Comparison of ENCODE assay signal across 18 cellular contexts in genomic region chr14:55062517-55063351, GRCh38. TPM values are rescaled to one million over a fixed set of nuclear protein-coding genes. Genes with fewer than 3 reads are reported as not detected.
DNase-seq lines count a peak whose midpoint lies in the region; ATAC-seq and TF ChIP-seq lines count a peak whose summit lies in the region.
"Had no signal": no experiment of that assay in that cellular context is flagged by ENCODE, and none has a peak within 500 bp of the region (broad histone marks: within the 10 kb centered on the region; RNA-seq: fewer than 3 reads in every experiment).

No MANE protein-coding gene starts in this region.

- H3K36me3 ChIP-seq in CD4-positive, alpha-beta memory T cell (ENCODE audit: insufficient read depth, low read length) = peaks cover 32% of the 10 kb centered on the region
- peaks cover 17% of the 10 kb centered on the region for H3K36me3 ChIP-seq in H7 (replicated peaks; ENCODE audit: control insufficient read depth, insufficient read depth, low read length)

- ATAC-seq in naive thymus-derived CD8-positive, alpha-beta T cell = no peak

- H3K36me3 Mint-ChIP-seq in CD4-positive, alpha-beta memory T cell = peaks cover 32 to 68% of the 10 kb centered on the region in 2 donors
- peaks cover 29% of the 10 kb centered on the region for H3K36me3 Mint-ChIP-seq in chondrocyte (ENCODE audit: low read depth)
- peaks cover 0 to 80% (median 20%) of the 10 kb centered on the region in 3 donors for H3K36me3 Mint-ChIP-seq in naive thymus-derived CD8-positive, alpha-beta T cell

- H3K9me3 ChIP-seq in CD4-positive, alpha-beta memory T cell (ENCODE audit: control insufficient read depth in 1 of 2, low read length in 2 of 2) = no peaks in the 10 kb centered on the region

- CTCF ChIA-PET in CD4-positive, alpha-beta memory T cell (lab: Charles Lee; ENCODE audit: partially characterized antibody) = interaction anchor here (1.0 kb wide), 1 partner anchor 12 kb away, joined by 4 read pairs; no protein-coding TSS in a partner anchor

- H3K4me3 Mint-ChIP-seq in CD4-positive, alpha-beta memory T cell = peak overlapping the region in 1 of 8 donors; percentile 17
- H3K4me3 Mint-ChIP-seq in chondrocyte (ENCODE audit: unreplicated experiment) = no peak overlapping the region
- no peak overlapping the region for H3K4me3 Mint-ChIP-seq in naive thymus-derived CD8-positive, alpha-beta T cell

- intact Hi-C loops in CD4-positive, alpha-beta memory T cell (cut with micrococcal nuclease) = no loop called here

- H3K4me1 Mint-ChIP-seq in CD4-positive, alpha-beta memory T cell = peaks cover 20 to 47% (median 28%) of the 10 kb centered on the region in 4 donors
- peaks cover 30% of the 10 kb centered on the region for H3K4me1 Mint-ChIP-seq in chondrocyte (ENCODE audit: low read depth)
- H3K4me1 Mint-ChIP-seq in naive thymus-derived CD8-positive, alpha-beta T cell = peaks cover 19 to 37% (median 33%) of the 10 kb centered on the region in 4 donors

- H3K27me3 Mint-ChIP-seq in CD4-positive, alpha-beta memory T cell = no peaks in the 10 kb centered on the region
- no peaks in the 10 kb centered on the region for H3K27me3 Mint-ChIP-seq in chondrocyte (ENCODE audit: low read depth)
- H3K27me3 Mint-ChIP-seq in naive thymus-derived CD8-positive, alpha-beta T cell = no peaks in the 10 kb centered on the region

- H3K4me1 ChIP-seq in CD4-positive, alpha-beta memory T cell (ENCODE audit: insufficient read depth, low read length) = peaks cover 25% of the 10 kb centered on the region

- H3K27ac ChIP-seq in CD4-positive, alpha-beta memory T cell (ENCODE audit: low read depth, low read length) = no peak overlapping the region
- H3K27ac ChIP-seq: WERI-Rb-1 had no signal

- no peaks in the 10 kb centered on the region for H3K27me3 ChIP-seq in CD4-positive, alpha-beta memory T cell (ENCODE audit: insufficient read depth, low read length)
- no peaks in the 10 kb centered on the region for H3K27me3 ChIP-seq in H7 (ENCODE audit: control insufficient read depth, insufficient read depth, low read length)

- TF ChIP-seq CTCF in chondrocyte (IDR thresholded peaks at IDR 0.05) = no peak

- H3K4me3 ChIP-seq in CD4-positive, alpha-beta memory T cell (ENCODE audit: low read length in 2 of 2) = no peak overlapping the region
- no peak overlapping the region for H3K4me3 ChIP-seq in H7 (ENCODE audit: insufficient read depth, low read depth, low read length)
- H3K4me3 ChIP-seq: SK-N-MC had no signal

- peak overlapping the region in 4 of 7 donors; percentile 48 to 78 (median 69) for H3K27ac Mint-ChIP-seq in CD4-positive, alpha-beta memory T cell
- H3K27ac Mint-ChIP-seq in chondrocyte (ENCODE audit: unreplicated experiment) = peak overlapping the region; percentile 29
- H3K27ac Mint-ChIP-seq in naive thymus-derived CD8-positive, alpha-beta T cell = peak overlapping the region in 9 of 10 donors; percentile 4 to 87 (median 51)

- POLR2A ChIA-PET in CD4-positive, alpha-beta memory T cell (lab: Charles Lee; ENCODE audit: partially characterized antibody) = interaction anchor here (0.6 to 3.6 kb wide), 2 partner anchors 10 to 11 kb away, joined by 3 to 13 read pairs; partner anchors contain the start of gene MAPK1IP1L
- POLR2A ChIA-PET in naive thymus-derived CD8-positive, alpha-beta T cell (lab: Charles Lee) = no interaction called here

- no peak for DNase-seq in CD4-positive, alpha-beta memory T cell
- DNase-seq in NCI-H2029 treated with DMSO at 0.1 percent for 48 hours (lab: John Stamatoyannopoulos, UW) (peak; percentile 69), chondrocyte (ENCODE audit: low spot score) (no peak), H7 (no peak), NAMALWA (ENCODE audit: low spot score) (no peak), mesenteric fat pad (ENCODE audit: low spot score) (no peak)
- no peak for DNase-seq in naive thymus-derived CD8-positive, alpha-beta T cell
- no peak for DNase-seq in activated CD4-positive, alpha-beta T cell treated with anti-CD3 and anti-CD28 coated beads, Interleukin-2, amount 50 U/mL, for 4 hours
- DNase-seq: AML-193; effector memory CD4-positive, alpha-beta T cell; head of caudate nucleus; NCI-H1417 treated with DMSO at 0.1 percent for 48 hours; NK-92 treated with Interleukin-12 subunit alpha and Interleukin-12 subunit beta, amount 100 ng/mL, for 24 hours; posterior cingulate gyrus; stimulated activated CD4-positive, alpha-beta T cell treated with anti-CD3 and anti-CD28 coated beads, Interleukin-2, amount 100 ng/mL, for 24 hours; stimulated activated naive CD4-positive, alpha-beta T cell; WERI-Rb-1 had no signal

- no peaks in the 10 kb centered on the region for H3K9me3 Mint-ChIP-seq in CD4-positive, alpha-beta memory T cell
- H3K9me3 Mint-ChIP-seq in chondrocyte (ENCODE audit: low read depth) = no peaks in the 10 kb centered on the region
- no peaks in the 10 kb centered on the region for H3K9me3 Mint-ChIP-seq in naive thymus-derived CD8-positive, alpha-beta T cell

RNA-seq across cellular contexts. Expression of gene MAPK1IP1L, which starts 11.3 kb away (rescaled TPM):
- total RNA-seq in CD4-positive, alpha-beta memory T cell = 10 to 100 TPM; 67.2 to 73.4 TPM
- 10 to 100 TPM; 82.1 to 89.3 TPM for polyA plus RNA-seq in CD4-positive, alpha-beta memory T cell
- total RNA-seq in chondrocyte (85.0 to 91.7 TPM (median 87.3 TPM) in 3 replicates), mesenteric fat pad (89.6 TPM)
- total RNA-seq in naive thymus-derived CD8-positive, alpha-beta T cell = 10 to 100 TPM; 73.6 to 75.4 TPM
- polyA plus RNA-seq in naive thymus-derived CD8-positive, alpha-beta T cell = 10 to 100 TPM; 59.4 to 75.4 (median 65.7) TPM
- 45.7 and 51.0 TPM in 2 replicates for total RNA-seq in H7 (2014; rRNA removed; shearing (Covaris generic))

RNA-seq across cellular contexts. Expression of gene SOCS4, which starts 35.7 kb away (rescaled TPM):
- total RNA-seq in CD4-positive, alpha-beta memory T cell = 10 to 100 TPM; 19.2 to 24.5 TPM
- 1 to 10 TPM; 3.3 to 3.9 TPM for polyA plus RNA-seq in CD4-positive, alpha-beta memory T cell
- total RNA-seq in chondrocyte (23.6 to 29.0 TPM (median 25.0 TPM) in 3 replicates), mesenteric fat pad (29.2 TPM)
- 10 to 100 TPM; 20.2 to 22.5 TPM for total RNA-seq in naive thymus-derived CD8-positive, alpha-beta T cell
- 1 to 10 TPM; 1.5 to 2.9 (median 1.9) TPM for polyA plus RNA-seq in naive thymus-derived CD8-positive, alpha-beta T cell
- total RNA-seq in H7 (2014; rRNA removed; shearing (Covaris generic)) = 7.7 and 9.8 TPM in 2 replicates

RNA-seq across cellular contexts. Expression of gene WDHD1, which starts 35.8 kb away (rescaled TPM):
- total RNA-seq in CD4-positive, alpha-beta memory T cell = 1 to 10 TPM; 4.0 to 4.1 TPM
- 1 to 10 TPM; 1.4 to 3.3 TPM for polyA plus RNA-seq in CD4-positive, alpha-beta memory T cell
- total RNA-seq in chondrocyte (7.1 to 15.0 TPM (median 7.6 TPM) in 3 replicates), mesenteric fat pad (3.6 TPM)
- 1 to 10 TPM; 3.9 to 4.9 TPM for total RNA-seq in naive thymus-derived CD8-positive, alpha-beta T cell
- 1 to 10 TPM; 2.2 to 3.8 (median 2.4) TPM for polyA plus RNA-seq in naive thymus-derived CD8-positive, alpha-beta T cell
- total RNA-seq in H7 (2014; rRNA removed; shearing (Covaris generic)) = 39.4 and 70.4 TPM in 2 replicates
